8 cellular contexts compared by ENCODE assay signal in the genomic region with DNA sequence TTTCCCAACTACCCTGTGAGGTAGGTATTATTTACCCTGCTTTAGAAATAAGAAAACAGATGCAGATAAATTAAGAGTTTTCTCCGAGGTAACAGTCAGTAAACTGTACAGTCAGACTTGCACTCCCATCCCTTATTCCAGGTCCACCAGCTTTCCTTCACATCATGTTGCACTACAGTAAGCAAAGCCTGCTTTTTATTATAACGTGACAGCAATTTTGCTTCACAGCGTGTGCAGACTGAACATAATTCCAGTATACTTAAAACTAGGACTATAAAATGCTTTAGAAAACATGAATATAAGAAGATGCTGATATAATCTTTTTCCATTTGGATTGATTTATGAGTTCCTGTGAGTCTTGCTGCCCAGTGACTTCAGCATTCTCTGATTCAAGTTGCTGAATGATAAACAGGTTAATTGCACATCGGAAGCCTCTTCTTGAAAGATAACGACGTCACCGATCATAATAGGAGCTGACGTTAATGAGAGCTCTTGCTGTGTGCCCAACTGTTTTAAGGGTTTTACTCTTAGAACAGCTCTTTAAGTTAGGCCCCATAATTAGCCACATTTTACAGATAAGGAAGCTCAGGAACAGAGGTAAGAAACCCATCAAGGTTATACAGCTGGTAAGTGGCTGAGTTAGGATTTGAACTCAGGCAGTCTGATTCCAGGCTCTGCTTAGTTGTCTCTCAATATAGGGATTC. TPM values are rescaled to one million over a fixed set of nuclear protein-coding genes. Genes with fewer than 3 reads are reported as not detected.
DNase-seq lines count a peak whose midpoint lies in the region; ATAC-seq and TF ChIP-seq lines count a peak whose summit lies in the region.

No MANE protein-coding gene starts in this region.

- peak overlapping the region; percentile 75 for H3K4me3 ChIP-seq in Caco-2 (ENCODE audit: low read depth, low read length)
- H3K4me3 ChIP-seq in left lung = peak overlapping the region; percentile 88 to 93
- H3K4me3 ChIP-seq in transverse colon = peak overlapping the region; percentile 73 to 97 (median 80)

- peak overlapping the region; percentile 93 for H3K27ac Mint-ChIP-seq in Caco-2 (ENCODE audit: unreplicated experiment)

- H3K4me3 Mint-ChIP-seq in Caco-2 (ENCODE audit: unreplicated experiment) = peak overlapping the region; percentile 85

- H3K4me1 ChIP-seq in Caco-2 (0 out of 2 replicates have a peak, but pooled peaks cover 10% of the 10 kb centered on the region), left lung (peaks cover 10 to 40% of the 10 kb centered on the region in 2 donors), transverse colon (peaks cover 3 to 29% (median 13%) of the 10 kb centered on the region in 4 donors)

- H3K9me3 ChIP-seq in Caco-2 = no peaks in the 10 kb centered on the region
- H3K9me3 ChIP-seq in left lung = no peaks in the 10 kb centered on the region
- H3K9me3 ChIP-seq in transverse colon = no peaks in the 10 kb centered on the region

- no peak for TF ChIP-seq POLR2A in transverse colon (IDR thresholded peaks at IDR 0.05)

- in situ Hi-C loops in KBM-7 (cut with MboI; ENCODE audit: low pct_unique_long_range_greater_than_20kb, low sequenced_read_pairs) = no loop called here
- in situ Hi-C loops in transverse colon (cut with MboI; ENCODE audit: low pct_ligation_motif_present in 1 of 4, low pct_unique_long_range_greater_than_20kb in 1 of 4, low sequenced_read_pairs in 3 of 4) = loop anchor here in 1 of 4 donors (25.0 kb wide), 1 partner anchor 106 kb away; no protein-coding TSS in a partner anchor

- no peaks in the 10 kb centered on the region for H3K27me3 Mint-ChIP-seq in Caco-2 (ENCODE audit: insufficient read depth, unreplicated experiment)

- H3K9me3 Mint-ChIP-seq in Caco-2 (ENCODE audit: unreplicated experiment) = no peaks in the 10 kb centered on the region

- H3K36me3 ChIP-seq in Caco-2 (ENCODE audit: control insufficient read depth, insufficient read depth, low read length) (no peaks in the 10 kb centered on the region), left lung (peaks cover 0 to 20% of the 10 kb centered on the region in 2 donors), transverse colon (no peaks in the 10 kb centered on the region)

- CTCF ChIA-PET in Caco-2 (lab: Charles Lee) = interaction anchor here (0.7 to 2.3 kb wide), 3 partner anchors 120 to 159 kb away, joined by 3 to 8 read pairs (median 3); a partner anchor contains a TSS

- TF ChIP-seq CTCF in Caco-2 (IDR thresholded peaks at IDR 0.05; ENCODE audit: insufficient read depth in 1 of 2, low read depth in 1 of 2, low read length in 1 of 2, severe bottlenecking in 1 of 2, unreplicated experiment in 1 of 2) (no peak), left lung (IDR thresholded peaks at IDR 0.05) (no peak), transverse colon (IDR thresholded peaks at IDR 0.05) (no peak)

- TSS peak; percentile 55 for BruUV-seq in Caco-2 (replicated peaks; lab: Mats Ljungman, UMichigan)

- TF ChIP-seq EP300 in transverse colon (IDR thresholded peaks at IDR 0.05; ENCODE audit: low read depth) = no peak

- H3K27ac ChIP-seq in left lung = peak overlapping the region; percentile 99
- H3K27ac ChIP-seq in transverse colon = peak overlapping the region; percentile 96 to 100 (median 96)

- H3K36me3 Mint-ChIP-seq in Caco-2 (ENCODE audit: insufficient read depth, unreplicated experiment) = peaks cover 25% of the 10 kb centered on the region

- no peaks in the 10 kb centered on the region for H3K27me3 ChIP-seq in Caco-2 (replicated peaks; ENCODE audit: control insufficient read depth, insufficient read depth, low read length)
- H3K27me3 ChIP-seq in left lung = no peaks in the 10 kb centered on the region
- H3K27me3 ChIP-seq in transverse colon = no peaks in the 10 kb centered on the region

- POLR2A ChIA-PET in Caco-2 (lab: Charles Lee) = interaction anchor here (1.4 to 2.1 kb wide), 2 partner anchors 9 to 20 kb away, joined by 5 to 11 read pairs; a partner anchor contains a TSS

- WGBS in transverse colon (ENCODE audit: low coverage in 1 of 2), 2 donors = 0 to 12% methylated on average over 3 to 8 of the region's 8 CpGs

- DNase-seq in Caco-2 (no peak), KBM-7 (peak; percentile 60), amniotic epithelial cell (ENCODE audit: low read depth) (peak; percentile 65), left lung (no peak), transverse colon (no peak), mucosa of gallbladder (ENCODE audit: low spot score) (no peak), HuH-7 (ENCODE audit: low spot score) (no peak)

- peak; percentile 3 for ATAC-seq in left lung
- no peak for ATAC-seq in GM21529 (IDR thresholded peaks at IDR 0.05; ENCODE audit: unreplicated experiment)

- peaks cover 10% of the 10 kb centered on the region for H3K4me1 Mint-ChIP-seq in Caco-2 (ENCODE audit: low read depth, unreplicated experiment)

- intact Hi-C loops in Caco-2 (cut with micrococcal nuclease; ENCODE audit: unreplicated experiment) = loop anchor here (2.0 to 5.0 kb wide), 2 partner anchors 136 to 561 kb away; a partner anchor contains a TSS
- intact Hi-C loops in left lung (cut with DNase I) = no loop called here
- intact Hi-C loops in transverse colon (cut with DNase I; ENCODE audit: low total_unique reads) = loop anchor here (1.0 kb wide), 1 partner anchor 20 kb away; a partner anchor contains a TSS

RNA-seq across cellular contexts. Expression of a gene that starts 1.4 kb away (rescaled TPM):
- total RNA-seq in Caco-2 (2022) = 49.9 and 55.3 TPM in 2 replicates
- total RNA-seq in left lung = 10 to 100 TPM; 27.5 to 30.1 TPM
- total RNA-seq in transverse colon = 10 to 100 TPM in 3 of 4 donors, 1 to 10 TPM in 1; 9.8 to 44.5 (median 23.9) TPM
- 39.1 TPM for total RNA-seq in mucosa of gallbladder

RNA-seq across cellular contexts. Expression of a gene that starts 20.4 kb away (rescaled TPM):
- total RNA-seq in Caco-2 (2022) = 24.3 and 25.0 TPM in 2 replicates
- total RNA-seq in left lung = 10 to 100 TPM; 11.8 to 11.9 TPM
- total RNA-seq in transverse colon = 10 to 100 TPM; 10.9 to 21.7 (median 14.1) TPM
- total RNA-seq in mucosa of gallbladder = 12.0 TPM

RNA-seq across cellular contexts. Expression of a gene that starts 20.4 kb away (rescaled TPM):
- 1.5 and 1.8 TPM in 2 replicates for total RNA-seq in Caco-2 (2022)
- total RNA-seq in left lung = 1 to 10 TPM in 1 of 2 donors, under 1 TPM in 1; 0.58 to 2.0 TPM
- total RNA-seq in transverse colon = 1 to 10 TPM in 1 of 4 donors, under 1 TPM in 1, not detected in 2; 0.96 to 1.9 TPM
- 1.2 TPM for total RNA-seq in mucosa of gallbladder

Comparison
In these comparisons a context has a peak if more than half of its experiments do, and no peak if none do; other contexts are left out.
1. DNase-seq: peak in KBM-7 (single experiment) and amniotic epithelial cell (single experiment); none in Caco-2 (0 of 2), left lung (0 of 2), transverse colon (single experiment), mucosa of gallbladder (single experiment) and HuH-7 (single experiment).
2. intact Hi-C loops: an anchor here in Caco-2 (2.0 to 5.0 kb wide) and transverse colon (1.0 kb wide); none called in left lung.
3. Peak in every context shown above with its lines, with median percentiles within 50 percentile points of each other: H3K4me3 ChIP-seq.